Comparison of ENCODE assay signal across 1 cellular context in genomic region chr20:55354700-55355099, GRCh38.
TF ChIP-seq lines count a peak whose summit lies in the region.

No MANE protein-coding gene starts in this region.

TF ChIP-seq in SK-N-SH, 30 proteins besides CTCF, POLR2A, EP300 and RAD21 (continued from another document):
- TF ChIP-seq FOXM1 (IDR thresholded peaks at IDR 0.05; ENCODE audit: low read depth) (no peak), GATA2 (CRISPR knock-in tag; IDR thresholded peaks at IDR 0.05) (no peak; the same call in 1 of the 2 replicates), GABPA (IDR thresholded peaks at IDR 0.05; ENCODE audit: low read depth) (no peak), MXI1 (IDR thresholded peaks at IDR 0.05; ENCODE audit: low read depth, low read length) (no peak), NFIC (IDR thresholded peaks at IDR 0.05; ENCODE audit: borderline replicate concordance) (no peak), RCOR1 (IDR thresholded peaks at IDR 0.05; ENCODE audit: low read length) (no peak), MAX (IDR thresholded peaks at IDR 0.05; ENCODE audit: low read depth) (no peak)
TF ChIP-seq in SK-N-SH: peak in this region for 0.
